Comparison of ENCODE assay signal across 1 cellular context in genomic region chr20:38034961-38035360, GRCh38.
TF ChIP-seq lines count a peak whose summit lies in the region.

No MANE protein-coding gene starts in this region.

TF ChIP-seq in GM12878, 131 proteins besides CTCF, POLR2A, EP300 and RAD21 (continued from another document):
- TF ChIP-seq ZNF687 (IDR thresholded peaks at IDR 0.05) (no peak), SMAD1 (IDR thresholded peaks at IDR 0.05; ENCODE audit: low read depth, partially characterized antibody) (no peak), NFXL1 (IDR thresholded peaks at IDR 0.05; ENCODE audit: borderline replicate concordance) (no peak), KDM1A (IDR thresholded peaks at IDR 0.05; ENCODE audit: borderline replicate concordance) (no peak), POLR2AphosphoS2 (IDR thresholded peaks at IDR 0.05; ENCODE audit: low read depth, low read length) (no peak), JUND (IDR thresholded peaks at IDR 0.05; ENCODE audit: low read depth, low read length) (no peak), BACH1 (IDR thresholded peaks at IDR 0.05; ENCODE audit: borderline replicate concordance) (no peak), E4F1 (IDR thresholded peaks at IDR 0.05; ENCODE audit: borderline replicate concordance, partially characterized antibody) (no peak)
